In genomic region chr10:113691381-113691780, GRCh38 we compare ENCODE assay signal across 38 cellular contexts. TPM values are rescaled to one million over a fixed set of nuclear protein-coding genes. Genes with fewer than 3 reads are reported as not detected.
"Had no signal": no experiment of that assay in that cellular context is flagged by ENCODE, and none has a peak within 500 bp of the region (broad histone marks: within the 10 kb centered on the region; RNA-seq: fewer than 3 reads in every experiment).

No MANE protein-coding gene starts in this region.

- DNase-seq: activated CD4-positive, alpha-beta T cell treated with anti-CD3 and anti-CD28 coated beads for 1 hour; activated CD4-positive, alpha-beta T cell treated with anti-CD3 and anti-CD28 coated beads for 48 hours; activated CD4-positive, alpha-beta T cell treated with anti-CD3 and anti-CD28 coated beads, Interleukin-2, amount 50 U/mL, for 48 hours; activated CD4-positive, CD25-positive, alpha-beta regulatory T cell; activated CD8-positive, alpha-beta T cell treated with anti-CD3 and anti-CD28 coated beads, Interleukin-2, amount 10 ng/mL, durations not matched to agents 7 days and 5 days; activated naive CD4-positive, alpha-beta T cell treated with anti-CD3 and anti-CD28 coated beads, Interleukin-2, amount 10 ng/mL, durations not matched to agents 7 days and 5 days; activated naive CD8-positive, alpha-beta T cell treated with anti-CD3 and anti-CD28 coated beads, Interleukin-2, amount 50 U/mL, for 24 hours; activated T-cell treated with anti-CD3 and anti-CD28 coated beads, Interleukin-2, amount 50 U/mL, for 4 hours; anterior cingulate cortex; caudate nucleus; cerebellar nuclear complex; KG1; MM.1S; MV-4-11; NCI-H1092; NCI-H1417; NCI-H146; NCI-H187; NCI-H2107; NCI-H2171; NCI-H510A; NCI-H526; NCI-H748 treated with DMSO at 0.1 percent for 48 hours; NK-92 treated with Interleukin-12 subunit alpha and Interleukin-12 subunit beta, amount 100 ng/mL, for 24 hours; PC-3; Peyer's patch; SW 1271; T1000; WERI-Rb-1 had no signal

- H3K36me3 ChIP-seq: WERI-Rb-1 had no signal

- H3K27ac Mint-ChIP-seq: activated CD8-positive, alpha-beta T cell treated with anti-CD3 and anti-CD28 coated beads, Interleukin-2, amount 10 ng/mL, durations not matched to agents 7 days and 5 days; activated naive CD4-positive, alpha-beta T cell treated with anti-CD3 and anti-CD28 coated beads, Interleukin-2, amount 10 ng/mL, durations not matched to agents 7 days and 5 days; activated naive CD8-positive, alpha-beta T cell; activated naive CD8-positive, alpha-beta T cell treated with anti-CD3 and anti-CD28 coated beads, Interleukin-2, amount 50 U/mL, for 24 hours; activated T-helper 1 cell treated with anti-CD3 and anti-CD28 coated beads, Interleukin-12 subunit alpha, Interleukin-12 subunit beta, Interleukin-2, Interleukin-4 antibody, amounts not matched to agents 30 ng/mL and 10 ng/mL and 1 ng/mL, durations not matched to agents 14 hours and 24 hours and 36 hours; brain had no signal

- H3K27me3 Mint-ChIP-seq: activated naive CD4-positive, alpha-beta T cell treated with anti-CD3 and anti-CD28 coated beads, Interleukin-2, amount 10 ng/mL, durations not matched to agents 7 days and 5 days; activated naive CD8-positive, alpha-beta T cell; activated naive CD8-positive, alpha-beta T cell treated with anti-CD3 and anti-CD28 coated beads, Interleukin-2, amount 50 U/mL, for 24 hours had no signal

- H3K4me1 Mint-ChIP-seq: brain had no signal

- H3K4me3 Mint-ChIP-seq: activated CD8-positive, alpha-beta T cell treated with anti-CD3 and anti-CD28 coated beads, Interleukin-2, amount 10 ng/mL, durations not matched to agents 7 days and 5 days; activated naive CD4-positive, alpha-beta T cell treated with anti-CD3 and anti-CD28 coated beads, Interleukin-2, amount 10 ng/mL, durations not matched to agents 7 days and 5 days; activated naive CD8-positive, alpha-beta T cell; activated naive CD8-positive, alpha-beta T cell treated with anti-CD3 and anti-CD28 coated beads, Interleukin-2, amount 50 U/mL, for 24 hours; activated T-cell treated with anti-CD3 and anti-CD28 coated beads, Interleukin-2, amount 50 U/mL, for 4 hours; activated T-helper 1 cell treated with anti-CD3 and anti-CD28 coated beads, Interleukin-12 subunit alpha, Interleukin-12 subunit beta, Interleukin-2, Interleukin-4 antibody, amounts not matched to agents 30 ng/mL and 10 ng/mL and 1 ng/mL, durations not matched to agents 14 hours and 24 hours and 36 hours; brain had no signal

- H3K4me1 ChIP-seq: Peyer's patch had no signal

- H3K27me3 ChIP-seq: Peyer's patch had no signal

- H3K27ac ChIP-seq: Peyer's patch, RWPE1, WERI-Rb-1 had no signal

- ATAC-seq: activated CD8-positive, alpha-beta T cell treated with anti-CD3 and anti-CD28 coated beads, Interleukin-2, amount 10 ng/mL, durations not matched to agents 7 days and 5 days; activated naive CD8-positive, alpha-beta T cell treated with anti-CD3 and anti-CD28 coated beads, Interleukin-2, amount 50 U/mL, for 24 hours; activated T-cell treated with anti-CD3 and anti-CD28 coated beads, Interleukin-2, amount 50 U/mL, for 4 hours; PC-3; Right ventricle myocardium inferior had no signal

- H3K4me3 ChIP-seq: Peyer's patch had no signal

RNA-seq across cellular contexts. Expression of gene NRAP, which starts 27.5 kb away (rescaled TPM):
- total RNA-seq: activated CD8-positive, alpha-beta T cell treated with anti-CD3 and anti-CD28 coated beads, Interleukin-2, amount 10 ng/mL, durations not matched to agents 7 days and 5 days; activated T-cell treated with anti-CD3 and anti-CD28 coated beads, Interleukin-2, amount 50 U/mL, for 4 hours; activated T-helper 1 cell treated with anti-CD3 and anti-CD28 coated beads, Interleukin-12 subunit alpha, Interleukin-12 subunit beta, Interleukin-2, Interleukin-4 antibody, amounts not matched to agents 30 ng/mL and 10 ng/mL and 1 ng/mL, durations not matched to agents 14 hours and 24 hours and 36 hours; bronchial epithelial cell; LHCN-M2; PC-3; Peyer's patch; T-helper 1 cell treated with Interleukin-12 subunit alpha and Interleukin-12 subunit beta and Interleukin-4 antibody, amounts not matched to agents 30 ng/mL and 1 ng/mL, for 36 hours; T-helper 2 cell treated with Interferon-gamma antibody and Interleukin-4, amounts not matched to agents 100 ng/mL and 5 ng/mL, for 36 hours had no signal
